Comparison of ENCODE assay signal across 15 cellular contexts in the genomic region with DNA sequence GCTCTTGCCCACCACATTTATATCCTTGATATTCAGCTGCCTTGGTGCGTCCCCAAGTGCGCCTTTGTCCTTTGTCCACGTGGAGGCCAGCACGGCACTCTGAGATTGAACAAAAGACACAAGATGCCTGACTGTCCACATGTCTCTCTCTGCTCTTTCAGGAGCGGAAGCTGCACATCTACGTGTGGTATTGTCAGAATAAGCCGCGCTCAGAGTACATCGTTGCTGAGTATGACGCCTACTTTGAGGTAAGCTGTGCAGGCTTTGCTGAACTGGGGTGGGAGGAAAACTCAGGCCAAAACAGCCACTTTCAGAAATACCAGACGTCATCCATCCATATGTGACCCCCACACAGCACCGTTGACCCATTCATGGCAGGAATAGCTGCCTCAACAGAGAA.
DNase-seq lines count a peak whose midpoint lies in the region; ATAC-seq and TF ChIP-seq lines count a peak whose summit lies in the region.
"Had no signal": no experiment of that assay in that cellular context is flagged by ENCODE, and none has a peak within 500 bp of the region (broad histone marks: within the 10 kb centered on the region; RNA-seq: fewer than 3 reads in every experiment).

No MANE protein-coding gene starts in this region.

- no peak for TF ChIP-seq CTCF in type B pancreatic cell (conservative IDR thresholded peaks at IDR 0.05)

- no peak for ATAC-seq in stimulated activated naive CD8-positive, alpha-beta T cell treated with anti-CD3 and anti-CD28 coated beads, Interleukin-15, Interleukin-2, amounts not matched to agents 100 U/mL and 50 U/mL, for 24 hours
- ATAC-seq in HG03025 (IDR thresholded peaks at IDR 0.05; ENCODE audit: low FRiP score, unreplicated experiment) = no peak
- ATAC-seq: A549; CD8-positive, alpha-beta T cell; K562 had no signal

- H3K36me3 Mint-ChIP-seq in stimulated activated naive CD8-positive, alpha-beta T cell treated with anti-CD3 and anti-CD28 coated beads, Interleukin-15, Interleukin-2, amounts not matched to agents 100 ng/mL and 50 ng/mL, for 24 hours (ENCODE audit: low read depth) = no peaks in the 10 kb centered on the region
- H3K36me3 Mint-ChIP-seq in type B pancreatic cell = peaks cover 14% of the 10 kb centered on the region
- H3K36me3 Mint-ChIP-seq: CD14-positive monocyte; CD8-positive, alpha-beta T cell had no signal

- peaks cover 27% of the 10 kb centered on the region for H3K4me1 Mint-ChIP-seq in stimulated activated naive CD8-positive, alpha-beta T cell treated with anti-CD3 and anti-CD28 coated beads, Interleukin-15, Interleukin-2, amounts not matched to agents 100 ng/mL and 50 ng/mL, for 24 hours (ENCODE audit: low read depth)
- H3K4me1 Mint-ChIP-seq in type B pancreatic cell (ENCODE audit: unreplicated experiment) = no peaks in the 10 kb centered on the region
- H3K4me1 Mint-ChIP-seq: CD14-positive monocyte had no signal

- no peaks in the 10 kb centered on the region for H3K9me3 Mint-ChIP-seq in stimulated activated naive CD8-positive, alpha-beta T cell treated with anti-CD3 and anti-CD28 coated beads, Interleukin-15, Interleukin-2, amounts not matched to agents 100 ng/mL and 50 ng/mL, for 24 hours
- no peaks in the 10 kb centered on the region for H3K9me3 Mint-ChIP-seq in type B pancreatic cell
- H3K9me3 Mint-ChIP-seq: CD14-positive monocyte; CD8-positive, alpha-beta T cell had no signal

- peak overlapping the region; percentile 61 for H3K27ac Mint-ChIP-seq in stimulated activated naive CD8-positive, alpha-beta T cell treated with anti-CD3 and anti-CD28 coated beads, Interleukin-15, Interleukin-2, amounts not matched to agents 100 ng/mL and 50 ng/mL, for 24 hours
- H3K27ac Mint-ChIP-seq in type B pancreatic cell = peak overlapping the region; percentile 28
- H3K27ac Mint-ChIP-seq: CD8-positive, alpha-beta T cell had no signal

- DNase-seq in stimulated activated naive CD8-positive, alpha-beta T cell treated with anti-CD3 and anti-CD28 coated beads, Interleukin-15, Interleukin-2, amounts not matched to agents 100 U/mL and 50 U/mL, for 24 hours = no peak
- DNase-seq in mesenteric fat pad (ENCODE audit: low spot score) (peak; percentile 72), type B pancreatic cell (ENCODE audit: extremely low spot score, unreplicated experiment) (no peak), SK-N-DZ (ENCODE audit: low spot score) (no peak), mucosa of gallbladder (ENCODE audit: low spot score) (no peak)
- DNase-seq: Calu3; CD8-positive, alpha-beta T cell; DMS79 treated with DMSO at 0.1 percent for 48 hours; GF-D8; HCEC 1CT had no signal

- H3K4me3 Mint-ChIP-seq in stimulated activated naive CD8-positive, alpha-beta T cell treated with anti-CD3 and anti-CD28 coated beads, Interleukin-15, Interleukin-2, amounts not matched to agents 100 ng/mL and 50 ng/mL, for 24 hours = no peak overlapping the region
- H3K4me3 Mint-ChIP-seq in type B pancreatic cell = no peak overlapping the region
- H3K4me3 Mint-ChIP-seq: CD14-positive monocyte; CD8-positive, alpha-beta T cell had no signal

- peaks cover 13% of the 10 kb centered on the region for H3K27me3 Mint-ChIP-seq in stimulated activated naive CD8-positive, alpha-beta T cell treated with anti-CD3 and anti-CD28 coated beads, Interleukin-15, Interleukin-2, amounts not matched to agents 100 ng/mL and 50 ng/mL, for 24 hours
- no peaks in the 10 kb centered on the region for H3K27me3 Mint-ChIP-seq in type B pancreatic cell
